In genomic region chr6:9204171-9204570, GRCh38 we compare ENCODE assay signal across 15 cellular contexts.
A peak's percentile ranks its signal among the peaks of the same experiment; 100 is the strongest.
DNase-seq lines count a peak whose midpoint lies in the region; ATAC-seq and TF ChIP-seq lines count a peak whose summit lies in the region.
"Had no signal": no experiment of that assay in that cellular context is flagged by ENCODE, and none has a peak within 500 bp of the region (broad histone marks: within the 10 kb centered on the region; RNA-seq: fewer than 3 reads in every experiment).

No MANE protein-coding gene starts in this region.

- no peak overlapping the region for H3K27ac ChIP-seq in body of pancreas
- H3K27ac ChIP-seq in left ventricle myocardium inferior (replicated peaks) = no peak overlapping the region
- H3K27ac ChIP-seq: BLaER1 treated with 17β-estradiol and CSF1 and Interleukin-3, amounts not matched to agents 10 nM and 100 nM; PC-9; transverse colon had no signal

- no peaks in the 10 kb centered on the region for H3K4me1 ChIP-seq in body of pancreas
- H3K4me1 ChIP-seq in left ventricle myocardium inferior = no peaks in the 10 kb centered on the region
- H3K4me1 ChIP-seq: BLaER1 treated with 17β-estradiol and CSF1 and Interleukin-3, amounts not matched to agents 10 nM and 100 nM; transverse colon had no signal

- ATAC-seq in body of pancreas (peak; percentile 42), GM21825 (IDR thresholded peaks at IDR 0.05; ENCODE audit: unreplicated experiment) (no peak), GM18858 (IDR thresholded peaks at IDR 0.05; ENCODE audit: unreplicated experiment) (no peak)
- ATAC-seq: K562; naive thymus-derived CD8-positive, alpha-beta T cell had no signal

- H3K4me3 ChIP-seq in LNCaP clone FGC (ENCODE audit: low read depth, low read length) = no peak overlapping the region
- no peak overlapping the region for H3K4me3 ChIP-seq in body of pancreas
- no peak overlapping the region for H3K4me3 ChIP-seq in left ventricle myocardium inferior
- H3K4me3 ChIP-seq: BLaER1 treated with 17β-estradiol and CSF1 and Interleukin-3, amounts not matched to agents 10 nM and 100 nM; K562; PC-9; transverse colon had no signal

- 23 to 47% methylated on average over 1 of the region's 1 CpG for WGBS in body of pancreas, 2 donors

- DNase-seq in AG09319 (ENCODE audit: extremely low read depth, low read depth) = peak; percentile 19
- DNase-seq in LNCaP clone FGC (ENCODE audit: low read depth) = peak; percentile 17
- peak; percentile 15 to 73 (median 37) for DNase-seq in body of pancreas
- DNase-seq in iris pigment epithelial cell (ENCODE audit: low read depth) = peak; percentile 91
- DNase-seq in left ventricle myocardium inferior = no peak
- no peak for DNase-seq in KG1 (lab: John Stamatoyannopoulos, UW)
- DNase-seq: activated naive CD8-positive, alpha-beta T cell treated with anti-CD3 and anti-CD28 coated beads, Interleukin-2, amount 10 ng/mL, durations not matched to agents 7 days and 5 days; naive thymus-derived CD8-positive, alpha-beta T cell; NCI-H2081 treated with DMSO at 0.1 percent for 48 hours; transverse colon had no signal

- no peaks in the 10 kb centered on the region for H3K9me3 ChIP-seq in body of pancreas
- peaks cover 10% of the 10 kb centered on the region for H3K9me3 ChIP-seq in left ventricle myocardium inferior (replicated peaks)

- intact Hi-C loops in body of pancreas (cut with DNase I) (no loop called here), left ventricle myocardium inferior (cut with micrococcal nuclease) (no loop called here)

- H3K27me3 ChIP-seq in body of pancreas (no peaks in the 10 kb centered on the region), left ventricle myocardium inferior (ENCODE audit: low read depth) (no peaks in the 10 kb centered on the region)
- H3K27me3 ChIP-seq: BLaER1 treated with 17β-estradiol and CSF1 and Interleukin-3, amounts not matched to agents 10 nM and 100 nM; transverse colon had no signal

- no peak for TF ChIP-seq POLR2A in body of pancreas (IDR thresholded peaks at IDR 0.05)

- H3K36me3 ChIP-seq in body of pancreas (replicated peaks in 1 of 2; ENCODE audit: insufficient read depth in 1 of 2, low read depth in 2 of 2) = no peaks in the 10 kb centered on the region
- no peaks in the 10 kb centered on the region for H3K36me3 ChIP-seq in left ventricle myocardium inferior
- H3K36me3 ChIP-seq: BLaER1 treated with 17β-estradiol and CSF1 and Interleukin-3, amounts not matched to agents 10 nM and 100 nM; transverse colon had no signal

- TF ChIP-seq CTCF in AG09319 (IDR thresholded peaks at IDR 0.05; ENCODE audit: low read depth, low read length) (no peak), LNCaP clone FGC (IDR thresholded peaks at IDR 0.05; ENCODE audit: control insufficient read depth, extremely low read depth, insufficient read depth) (no peak), body of pancreas (IDR thresholded peaks at IDR 0.05) (no peak), left ventricle myocardium inferior (IDR thresholded peaks at IDR 0.05; ENCODE audit: borderline replicate concordance) (no peak)

Comparison
In these comparisons a context has a peak if more than half of its experiments do, and no peak if none do; other contexts are left out.
1. DNase-seq: peak in AG09319 (single experiment), LNCaP clone FGC (single experiment), body of pancreas (4 of 4) and iris pigment epithelial cell (single experiment); none in left ventricle myocardium inferior (single experiment) and KG1 (single experiment).